Comparison of ENCODE assay signal across 16 cellular contexts in genomic region chr7:25850730-25851129, GRCh38.
A peak's percentile ranks its signal among the peaks of the same experiment; 100 is the strongest.
DNase-seq lines count a peak whose midpoint lies in the region; ATAC-seq and TF ChIP-seq lines count a peak whose summit lies in the region.
"Had no signal": no experiment of that assay in that cellular context is flagged by ENCODE, and none has a peak within 500 bp of the region (broad histone marks: within the 10 kb centered on the region; RNA-seq: fewer than 3 reads in every experiment).

No MANE protein-coding gene starts in this region.

- H3K27me3 ChIP-seq in IMR-90 (ENCODE audit: control insufficient read depth, insufficient read depth, low read length) (peaks cover 3% of the 10 kb centered on the region; the same call in 1 of the 2 replicates), ascending aorta (no peaks in the 10 kb centered on the region), muscle layer of duodenum (ENCODE audit: low read depth, low read length) (peaks cover 29% of the 10 kb centered on the region), stomach smooth muscle (ENCODE audit: control insufficient read depth in 1 of 2, insufficient read depth in 2 of 2, low read length in 2 of 2) (peaks cover 0 to 8% of the 10 kb centered on the region in 2 donors)

- H2AK9ac ChIP-seq in IMR-90 (replicated peaks; ENCODE audit: low read depth, low read length, poor library complexity) = no peak overlapping the region

- H3K36me3 Mint-ChIP-seq in activated T-helper 2 cell treated with anti-CD3 and anti-CD28 coated beads, Interferon-gamma antibody, Interleukin-2, Interleukin-4, amounts not matched to agents 10 μg/mL and 5 μg/mL and 100 μg/mL, durations not matched to agents 14 hours and 24 hours and 36 hours (ENCODE audit: low read depth) = no peaks in the 10 kb centered on the region

- POLR2A ChIA-PET in IMR-90 (lab: Charles Lee; ENCODE audit: unreplicated experiment) = no interaction called here

- no peaks in the 10 kb centered on the region for H3K79me1 ChIP-seq in IMR-90 (ENCODE audit: low read depth in 1 of 2, low read length in 2 of 2)

- no peak overlapping the region for H3K4me3 Mint-ChIP-seq in activated T-helper 2 cell treated with anti-CD3 and anti-CD28 coated beads, Interferon-gamma antibody, Interleukin-2, Interleukin-4, amounts not matched to agents 10 μg/mL and 5 μg/mL and 100 μg/mL, durations not matched to agents 14 hours and 24 hours and 36 hours (ENCODE audit: low read depth)

- peaks cover 21% of the 10 kb centered on the region for H3K4me1 Mint-ChIP-seq in activated T-helper 2 cell treated with anti-CD3 and anti-CD28 coated beads, Interferon-gamma antibody, Interleukin-2, Interleukin-4, amounts not matched to agents 10 μg/mL and 5 μg/mL and 100 μg/mL, durations not matched to agents 14 hours and 24 hours and 36 hours (ENCODE audit: low read depth)

- H3K9me3 Mint-ChIP-seq in activated T-helper 2 cell treated with anti-CD3 and anti-CD28 coated beads, Interferon-gamma antibody, Interleukin-2, Interleukin-4, amounts not matched to agents 10 μg/mL and 5 μg/mL and 100 μg/mL, durations not matched to agents 14 hours and 24 hours and 36 hours = no peaks in the 10 kb centered on the region

- H3K18ac ChIP-seq in IMR-90 (ENCODE audit: low read depth, low read length) = no peak overlapping the region; the same call in 1 of the 2 replicates

- H4K5ac ChIP-seq in IMR-90 (ENCODE audit: low read depth, low read length) = no peak overlapping the region; the same call in 1 of the 2 replicates

- no peak for TF ChIP-seq POLR2A in IMR-90 (IDR thresholded peaks at IDR 0.05; ENCODE audit: low read depth, low read length)

- peaks cover 43% of the 10 kb centered on the region for H3K27me3 Mint-ChIP-seq in activated T-helper 2 cell treated with anti-CD3 and anti-CD28 coated beads, Interferon-gamma antibody, Interleukin-2, Interleukin-4, amounts not matched to agents 10 μg/mL and 5 μg/mL and 100 μg/mL, durations not matched to agents 14 hours and 24 hours and 36 hours (ENCODE audit: low read depth)

- H3K4me3 ChIP-seq in IMR-90 (ENCODE audit: insufficient read depth, low read depth, low read length) = no peak overlapping the region
- no peak overlapping the region for H3K4me3 ChIP-seq in ascending aorta
- no peak overlapping the region for H3K4me3 ChIP-seq in muscle layer of duodenum (ENCODE audit: low read depth in 1 of 2, low read length in 2 of 2)
- no peak overlapping the region for H3K4me3 ChIP-seq in stomach smooth muscle (ENCODE audit: low read length in 2 of 2)
- H3K4me3 ChIP-seq: vagina had no signal

- H4K8ac ChIP-seq in IMR-90 (ENCODE audit: low read depth in 2 of 2, low read length in 2 of 2) = no peak overlapping the region

- H3K36me3 ChIP-seq in IMR-90 (ENCODE audit: control insufficient read depth, insufficient read depth, low read length) (no peaks in the 10 kb centered on the region), ascending aorta (no peaks in the 10 kb centered on the region), muscle layer of duodenum (ENCODE audit: control insufficient read depth in 1 of 2, insufficient read depth in 2 of 2, low read length in 2 of 2) (peaks cover 0 to 8% of the 10 kb centered on the region in 2 donors), stomach smooth muscle (ENCODE audit: control insufficient read depth in 2 of 2, insufficient read depth in 2 of 2, low read length in 2 of 2) (no peaks in the 10 kb centered on the region)
- H3K36me3 ChIP-seq: vagina had no signal

- H3K4me1 ChIP-seq in IMR-90 (ENCODE audit: control insufficient read depth, insufficient read depth, low read length) (peaks cover 20% of the 10 kb centered on the region; the same call in 1 of the 2 replicates), ascending aorta (peaks cover 27 to 62% of the 10 kb centered on the region in 2 donors), muscle layer of duodenum (ENCODE audit: control insufficient read depth in 1 of 2, insufficient read depth in 2 of 2, low read length in 2 of 2) (peaks cover 14 to 58% of the 10 kb centered on the region in 2 donors), stomach smooth muscle (ENCODE audit: control insufficient read depth, insufficient read depth, low read length) (peaks cover 63% of the 10 kb centered on the region)

- no peak overlapping the region for H2BK20ac ChIP-seq in IMR-90 (ENCODE audit: low read depth, low read length)

- BruUV-seq in IMR-90 (replicated peaks; lab: Mats Ljungman, UMichigan) = no TSS peak

- H3K9me3 ChIP-seq in IMR-90 (ENCODE audit: control insufficient read depth, insufficient read depth, low read length) = no peaks in the 10 kb centered on the region
- no peaks in the 10 kb centered on the region for H3K9me3 ChIP-seq in ascending aorta
- peaks cover 0 to 3% of the 10 kb centered on the region in 2 donors for H3K9me3 ChIP-seq in muscle layer of duodenum (ENCODE audit: control insufficient read depth in 1 of 2, low read length in 2 of 2)
- no peaks in the 10 kb centered on the region for H3K9me3 ChIP-seq in stomach smooth muscle (ENCODE audit: control insufficient read depth in 2 of 2, low read length in 2 of 2)
- H3K9me3 ChIP-seq: vagina had no signal

- H3K23ac ChIP-seq in IMR-90 (ENCODE audit: low read depth, low read length) = no peak overlapping the region

- no peak overlapping the region for H2BK15ac ChIP-seq in IMR-90 (ENCODE audit: low read depth, low read length)

- no peak overlapping the region for H3K27ac Mint-ChIP-seq in activated T-helper 2 cell treated with anti-CD3 and anti-CD28 coated beads, Interferon-gamma antibody, Interleukin-2, Interleukin-4, amounts not matched to agents 10 μg/mL and 5 μg/mL and 100 μg/mL, durations not matched to agents 14 hours and 24 hours and 36 hours

- dilution Hi-C loops in IMR-90 (cut with HindIII; ENCODE audit: low sequenced_read_pairs, unreplicated experiment) = no loop called here

- no peak overlapping the region for H2BK120ac ChIP-seq in IMR-90 (ENCODE audit: low read depth, low read length)

- no peak overlapping the region for H3K9ac ChIP-seq in IMR-90 (ENCODE audit: low read depth, low read length)
- no peak overlapping the region for H3K9ac ChIP-seq in stomach smooth muscle (ENCODE audit: low read length in 2 of 2)

- no peak overlapping the region for H2BK5ac ChIP-seq in IMR-90 (ENCODE audit: low read depth, low read length, poor library complexity, severe bottlenecking)

- ATAC-seq in IMR-90 (ENCODE audit: low read depth) = no peak
- ATAC-seq in stimulated activated naive CD8-positive, alpha-beta T cell treated with anti-CD3 and anti-CD28 coated beads, Interleukin-15, Interleukin-2, amounts not matched to agents 100 U/mL and 50 U/mL, for 24 hours = no peak

- CTCF ChIA-PET in IMR-90 (lab: Yijun Ruan, JAX) = no interaction called here

- no peak for TF ChIP-seq RAD21 in IMR-90 (IDR thresholded peaks at IDR 0.05; ENCODE audit: low read length)

- no peak overlapping the region for H3K4ac ChIP-seq in IMR-90 (ENCODE audit: low read depth, low read length)

- TF ChIP-seq CTCF in IMR-90 (conservative IDR thresholded peaks at IDR 0.05; ENCODE audit: low read depth, low read length) (no peak), ascending aorta (IDR thresholded peaks at IDR 0.05) (no peak)

- H3K27ac ChIP-seq in IMR-90 (ENCODE audit: insufficient read depth, low read length) (peak overlapping the region; percentile 14; the same call in 1 of the 2 replicates), ascending aorta (peak overlapping the region; percentile 83 to 85), muscle layer of duodenum (ENCODE audit: low read length) (peak overlapping the region; percentile 79), stomach smooth muscle (ENCODE audit: low read length) (peak overlapping the region; percentile 77)

- no peak overlapping the region for H3K14ac ChIP-seq in IMR-90 (replicated peaks; ENCODE audit: low read depth, low read length)

- no peak overlapping the region for H2AK5ac ChIP-seq in IMR-90 (ENCODE audit: low read depth, low read length)

- intact Hi-C loops in IMR-90 (cut with micrococcal nuclease) = loop anchor here (1.0 to 10.0 kb wide), 5 partner anchors 128 to 591 kb away; partner anchors contain the start of genes CBX3 and HNRNPA2B1
- intact Hi-C loops in ascending aorta (cut with DNase I) = loop anchor here (1.0 to 10.0 kb wide), 10 partner anchors 46 to 866 kb away; partner anchors contain the start of genes CYCS and OSBPL3
- intact Hi-C loops in activated T-helper 2 cell treated with anti-CD3 and anti-CD28 coated beads, Interferon-gamma antibody, Interleukin-2, Interleukin-4, amounts not matched to agents 10 μg/mL and 5 μg/mL and 100 μg/mL, durations not matched to agents 14 hours and 24 hours and 36 hours (cut with micrococcal nuclease) = loop anchor here (1.0 to 5.0 kb wide), 2 partner anchors 284 to 453 kb away; no protein-coding TSS in a partner anchor

- 0 out of 2 replicates have a peak, but pooled peaks cover 2% of the 10 kb centered on the region for H3K9me1 ChIP-seq in IMR-90 (ENCODE audit: insufficient read depth, low read length)

- no peaks in the 10 kb centered on the region for H4K20me1 ChIP-seq in IMR-90 (ENCODE audit: insufficient read depth, low read length)

- no peak overlapping the region for H3K4me2 ChIP-seq in IMR-90 (ENCODE audit: low read depth, low read length)

- in situ Hi-C loops in IMR-90 (cut with MboI; ENCODE audit: low sequenced_read_pairs) = loop anchor here (5.0 to 10.0 kb wide), 6 partner anchors 288 to 1307 kb away; partner anchors contain the start of genes CBX3, HNRNPA2B1 and HOXA7

- H4K91ac ChIP-seq in IMR-90 (ENCODE audit: insufficient read depth, low read depth, low read length) = no peak overlapping the region

- H2AFZ ChIP-seq in IMR-90 (replicated peaks; ENCODE audit: low read length, poor library complexity) = no peak overlapping the region

- no peak overlapping the region for H3K56ac ChIP-seq in IMR-90 (ENCODE audit: extremely low read depth, insufficient read depth, low read length)

- DNase-seq in IMR-90 (no peak), ascending aorta (ENCODE audit: low spot score in 2 of 2) (no peak), C1 segment of cervical spinal cord (lab: John Stamatoyannopoulos, UW) (no peak), DMS79 treated with DMSO at 0.1 percent for 48 hours (lab: John Stamatoyannopoulos, UW) (no peak)
- no peak for DNase-seq in stimulated activated naive CD8-positive, alpha-beta T cell treated with anti-CD3 and anti-CD28 coated beads, Interleukin-15, Interleukin-2, amounts not matched to agents 100 U/mL and 50 U/mL, for 24 hours
- DNase-seq in activated T-helper 2 cell treated with anti-CD3 and anti-CD28 coated beads, Interferon-gamma antibody, Interleukin-2, Interleukin-4, amounts not matched to agents 10 μg/mL and 5 μg/mL and 100 μg/mL, durations not matched to agents 14 hours and 24 hours and 36 hours (ENCODE audit: low spot score) = no peak
- DNase-seq: activated CD4-positive, alpha-beta T cell treated with anti-CD3 and anti-CD28 coated beads, Interleukin-2, amount 50 U/mL, for 1 hour; activated naive CD4-positive, alpha-beta T cell treated with anti-CD3 and anti-CD28 coated beads, Interleukin-2, amount 50 U/mL, for 16 hours; erythroblast; glutamatergic neuron; NCI-H1436 treated with DMSO at 0.1 percent for 48 hours; NCI-H82; small intestine had no signal

- 20% methylated on average over 1 of the region's 8 CpGs; no CpG with 5 or more reads in 1 of the 2 experiments for WGBS in IMR-90 (ENCODE audit: extremely low coverage in 2 of 2, insufficient read length in 1 of 2), 2 experiments

TF ChIP-seq in IMR-90, 13 proteins besides CTCF, POLR2A, EP300 and RAD21 (continues in another document):
- TF ChIP-seq MXI1 (IDR thresholded peaks at IDR 0.05; ENCODE audit: borderline replicate concordance, low read depth, low read length) = no peak
- no peak for TF ChIP-seq MAFK (IDR thresholded peaks at IDR 0.05; ENCODE audit: low read depth, low read length)

Comparison
In these comparisons a context has a peak if more than half of its experiments do, and no peak if none do; other contexts are left out.
1. H3K27ac ChIP-seq: peak in every context shown above with its lines; median percentile 84 in ascending aorta; 79 in muscle layer of duodenum; 77 in stomach smooth muscle; 14 in IMR-90.